11 cellular contexts compared by ENCODE assay signal in genomic region chr3:186099178-186099577, GRCh38. TPM values are rescaled to one million over a fixed set of nuclear protein-coding genes. Genes with fewer than 3 reads are reported as not detected.
DNase-seq lines count a peak whose midpoint lies in the region; ATAC-seq, FAIRE-seq and TF ChIP-seq lines count a peak whose summit lies in the region.
"Had no signal": no experiment of that assay in that cellular context is flagged by ENCODE, and none has a peak within 500 bp of the region (broad histone marks: within the 10 kb centered on the region; RNA-seq: fewer than 3 reads in every experiment).

No MANE protein-coding gene starts in this region.

- CTCF ChIA-PET in A549 (lab: Yijun Ruan, JAX): no interaction called here

- FAIRE-seq in A549 (lab: Jason Lieb, UNC): no peak
- no peak for FAIRE-seq in RCC 7860 (lab: Jason Lieb, UNC)

- no peak overlapping the region for H3K4me3 ChIP-seq in A549
- H3K4me3 ChIP-seq in astrocyte of the cerebellum (ENCODE audit: low read depth, low read length): no peak overlapping the region
- H3K4me3 ChIP-seq: HAP-1 had no signal

- in situ Hi-C loops in astrocyte of the cerebellum (cut with HindIII; ENCODE audit: low sequenced_read_pairs): no loop called here

- TF ChIP-seq EP300 in A549 (IDR thresholded peaks at IDR 0.05): no peak

- ATAC-seq in A549 (no peak), HG02588 (IDR thresholded peaks at IDR 0.05; ENCODE audit: unreplicated experiment) (no peak)

- TF ChIP-seq RAD21 in A549 (conservative IDR thresholded peaks at IDR 0.05 in 1 of 2, IDR thresholded peaks at IDR 0.05 in 1 of 2): no peak

- TF ChIP-seq POLR2A in A549 (IDR thresholded peaks at IDR 0.05; ENCODE audit: low read length): no peak

- H3K9me3 ChIP-seq in A549: no peaks in the 10 kb centered on the region
- H3K9me3 ChIP-seq: HAP-1 had no signal

- DNase-seq in A549 (ENCODE audit: low read depth in 1 of 2, low spot score in 1 of 2) (no peak), LHCN-M2 (ENCODE audit: low read depth) (peak; percentile 73), astrocyte of the cerebellum (ENCODE audit: low read depth) (peak; percentile 41), left kidney (ENCODE audit: low read depth, low spot score) (peak; percentile 43), RCC 7860 (ENCODE audit: low spot score) (no peak), globus pallidus (ENCODE audit: low spot score) (no peak)
- DNase-seq in activated CD4-positive, alpha-beta T cell treated with anti-CD3 and anti-CD28 coated beads for 48 hours: no peak
- DNase-seq: activated gamma-delta T cell treated with Interleukin-2 at 50 U/mL for 16 hours; CD4-positive, CD25-positive, alpha-beta regulatory T cell had no signal

- TF ChIP-seq CTCF in A549 (IDR thresholded peaks at IDR 0.05) (no peak), astrocyte of the cerebellum (IDR thresholded peaks at IDR 0.05; ENCODE audit: low read depth, low read length, missing control alignments) (no peak)

- peak overlapping the region; percentile 85 for H3K4me2 ChIP-seq in A549

- POLR2A ChIA-PET in A549 (lab: Yijun Ruan, JAX): interaction anchor here (3.5 kb wide), 1 partner anchor 9 kb away, joined by 29 read pairs; the partner anchor contains the start of gene ETV5

- 63% methylated on average over 5 of the region's 5 CpGs for WGBS in A549 (ENCODE audit: missing lambda C conversion rate)

- H3K4me1 ChIP-seq in A549: peaks cover 48% of the 10 kb centered on the region

- peak overlapping the region; percentile 63 to 87; a peak in 3 of 6 replicates for H3K27ac ChIP-seq in A549

TF ChIP-seq in A549, 52 proteins besides CTCF, POLR2A, EP300 and RAD21:
- TF ChIP-seq CEBPB (IDR thresholded peaks at IDR 0.05) (no peak), ELK1 (IDR thresholded peaks at IDR 0.05; ENCODE audit: low read depth, low read length) (no peak), FOSL2 (IDR thresholded peaks at IDR 0.05) (no peak), FOSL2 (CRISPR knock-in tag; IDR thresholded peaks at IDR 0.05) (no peak), POLR2AphosphoS2 (conservative IDR thresholded peaks at IDR 0.05; ENCODE audit: low read length) (no peak), MAX (IDR thresholded peaks at IDR 0.05) (no peak), HMGXB4 (CRISPR knock-in tag; IDR thresholded peaks at IDR 0.05; ENCODE audit: borderline replicate concordance) (no peak), CHD4 (IDR thresholded peaks at IDR 0.05; ENCODE audit: borderline replicate concordance) (no peak), NPAS2 (CRISPR knock-in tag; IDR thresholded peaks at IDR 0.05; ENCODE audit: borderline replicate concordance) (no peak), ZFP36 (IDR thresholded peaks at IDR 0.05; ENCODE audit: borderline replicate concordance, partially characterized antibody) (no peak), ZNF302 (CRISPR knock-in tag; IDR thresholded peaks at IDR 0.05) (no peak)

RNA-seq across cellular contexts. Expression of gene ETV5, which starts 9.7 kb away (rescaled TPM):
- 47.0 and 54.7 TPM in 2 replicates for polyA plus RNA-seq in A549 (2011; rRNA removed)
- polyA plus RNA-seq in A549 (2012; cell fraction: cytosol; rRNA removed): 18.5 and 19.7 TPM in 2 replicates
- 14.6 and 23.9 TPM in 2 replicates for polyA plus RNA-seq in A549 (2012; cell fraction: nucleus; rRNA removed)
- 19.4 to 22.6 TPM (median 20.5 TPM) in 3 replicates for polyA plus RNA-seq in A549 (2017; fragmentation: RNase III; extraction: RNeasy Plus Mini Kit Qiagen cat#74134 plus additional on column Dnase treatment)
- 84.0 and 103 TPM in 2 replicates for polyA minus RNA-seq in A549 (2011; rRNA and poly(A)+ RNA removed)
- 48.5 and 57.0 TPM in 2 replicates for total RNA-seq in LHCN-M2 (2014; rRNA removed)
- 25.1 TPM for polyA plus RNA-seq in LHCN-M2 (2012)
- total RNA-seq: CD4-positive, CD25-positive, alpha-beta regulatory T cell had no signal

Comparison
In these comparisons a context has a peak if more than half of its experiments do, and no peak if none do; other contexts are left out.
1. DNase-seq: peak in LHCN-M2 (single experiment), astrocyte of the cerebellum (single experiment) and left kidney (single experiment); none in A549 (0 of 2), activated CD4-positive, alpha-beta T cell treated with anti-CD3 and anti-CD28 coated beads for 48 hours (single experiment), RCC 7860 (single experiment) and globus pallidus (single experiment).